ENCODE assay signal across 21 cellular contexts in genomic region chr6:100084301-100085161, GRCh38.
DNase-seq lines count a peak whose midpoint lies in the region; ATAC-seq, FAIRE-seq and TF ChIP-seq lines count a peak whose summit lies in the region.
"Had no signal": no experiment of that assay in that cellular context is flagged by ENCODE, and none has a peak within 500 bp of the region (broad histone marks: within the 10 kb centered on the region; RNA-seq: fewer than 3 reads in every experiment).

No MANE protein-coding gene starts in this region.

- H3K36me3 ChIP-seq in gastrocnemius medialis (no peaks in the 10 kb centered on the region), upper lobe of right lung (no peaks in the 10 kb centered on the region)
- H3K36me3 ChIP-seq: brain microvascular endothelial cell, colonic mucosa, right atrium auricular region, SJCRH30 had no signal

- no peak overlapping the region for H3K27ac Mint-ChIP-seq in activated T-cell treated with anti-CD3 and anti-CD28 coated beads, Interleukin-2, amount 50 U/mL, for 72 hours
- H3K27ac Mint-ChIP-seq: activated naive CD4-positive, alpha-beta T cell treated with anti-CD3 and anti-CD28 coated beads, Interleukin-2, amount 50 U/mL, for 24 hours; stimulated activated naive B cell treated with anti-CD40 and anti-IgM and Interleukin-4, amounts not matched to agents 10 μg/mL and 1 μg/mL and 100 μg/mL, for 72 hours had no signal

- TF ChIP-seq CTCF in gastrocnemius medialis (IDR thresholded peaks at IDR 0.05 in 4 of 5, conservative IDR thresholded peaks at IDR 0.05 in 1 of 5): no peak
- TF ChIP-seq CTCF in upper lobe of right lung (IDR thresholded peaks at IDR 0.05): no peak

- intact Hi-C loops in gastrocnemius medialis (cut with DNase I; ENCODE audit: low total_unique reads) (loop anchor here (5.0 to 10.0 kb wide), 2 partner anchors 340 to 428 kb away; no protein-coding TSS in a partner anchor), upper lobe of right lung (cut with DNase I) (no loop called here)

- H3K9me3 Mint-ChIP-seq in activated T-cell treated with anti-CD3 and anti-CD28 coated beads, Interleukin-2, amount 50 U/mL, for 72 hours: no peaks in the 10 kb centered on the region
- H3K9me3 Mint-ChIP-seq: activated naive CD4-positive, alpha-beta T cell treated with anti-CD3 and anti-CD28 coated beads, Interleukin-2, amount 50 U/mL, for 24 hours had no signal

- H3K4me3 Mint-ChIP-seq in activated T-cell treated with anti-CD3 and anti-CD28 coated beads, Interleukin-2, amount 50 U/mL, for 72 hours: no peak overlapping the region
- H3K4me3 Mint-ChIP-seq: activated naive CD4-positive, alpha-beta T cell treated with anti-CD3 and anti-CD28 coated beads, Interleukin-2, amount 50 U/mL, for 24 hours; stimulated activated naive B cell treated with anti-CD40 and anti-IgM and Interleukin-4, amounts not matched to agents 10 μg/mL and 1 μg/mL and 100 μg/mL, for 72 hours had no signal

- peak overlapping the region; percentile 71 to 89 (median 78) for H3K27ac ChIP-seq in gastrocnemius medialis
- H3K27ac ChIP-seq in upper lobe of right lung: no peak overlapping the region
- H3K27ac ChIP-seq: brain microvascular endothelial cell, colonic mucosa, right atrium auricular region, SJCRH30 had no signal

- no peak overlapping the region for H3K4me3 ChIP-seq in gastrocnemius medialis
- no peak overlapping the region for H3K4me3 ChIP-seq in upper lobe of right lung
- H3K4me3 ChIP-seq: colonic mucosa, right atrium auricular region, SJCRH30 had no signal

- ATAC-seq in gastrocnemius medialis: peak; percentile 84 to 90
- ATAC-seq in activated T-cell treated with anti-CD3 and anti-CD28 coated beads, Interleukin-2, amount 50 U/mL, for 72 hours (replicated peaks in 1 of 2): no peak
- no peak for ATAC-seq in upper lobe of right lung
- ATAC-seq: stimulated activated naive B cell treated with anti-CD40 and anti-IgM and Interleukin-4, amounts not matched to agents 10 μg/mL and 1 μg/mL and 100 μg/mL, for 72 hours had no signal

- H3K4me1 Mint-ChIP-seq in activated T-cell treated with anti-CD3 and anti-CD28 coated beads, Interleukin-2, amount 50 U/mL, for 72 hours (ENCODE audit: low read depth): no peaks in the 10 kb centered on the region
- H3K4me1 Mint-ChIP-seq: activated naive CD4-positive, alpha-beta T cell treated with anti-CD3 and anti-CD28 coated beads, Interleukin-2, amount 50 U/mL, for 24 hours; stimulated activated naive B cell treated with anti-CD40 and anti-IgM and Interleukin-4, amounts not matched to agents 10 μg/mL and 1 μg/mL and 100 μg/mL, for 72 hours had no signal

- H3K9me3 ChIP-seq in gastrocnemius medialis (no peaks in the 10 kb centered on the region), upper lobe of right lung (no peaks in the 10 kb centered on the region)
- H3K9me3 ChIP-seq: colonic mucosa, right atrium auricular region, SJCRH30 had no signal

- TF ChIP-seq POLR2A in gastrocnemius medialis (IDR thresholded peaks at IDR 0.05): no peak

- in situ Hi-C loops in gastrocnemius medialis (cut with MboI; ENCODE audit: low sequenced_read_pairs in 4 of 4): loop anchor here in 1 of 4 donors (25.0 kb wide), 1 partner anchor 347 kb away; no protein-coding TSS in a partner anchor

- no peaks in the 10 kb centered on the region for H3K27me3 ChIP-seq in gastrocnemius medialis
- no peaks in the 10 kb centered on the region for H3K27me3 ChIP-seq in upper lobe of right lung
- H3K27me3 ChIP-seq: brain microvascular endothelial cell, colonic mucosa, right atrium auricular region, SJCRH30 had no signal

- H3K4me1 ChIP-seq in gastrocnemius medialis (peaks cover 36 to 46% of the 10 kb centered on the region in 2 donors), upper lobe of right lung (no peaks in the 10 kb centered on the region)
- H3K4me1 ChIP-seq: colonic mucosa, right atrium auricular region had no signal

- H3K36me3 Mint-ChIP-seq in activated T-cell treated with anti-CD3 and anti-CD28 coated beads, Interleukin-2, amount 50 U/mL, for 72 hours (ENCODE audit: insufficient read depth in 2 of 2): no peaks in the 10 kb centered on the region
- H3K36me3 Mint-ChIP-seq: activated naive CD4-positive, alpha-beta T cell treated with anti-CD3 and anti-CD28 coated beads, Interleukin-2, amount 50 U/mL, for 24 hours; stimulated activated naive B cell treated with anti-CD40 and anti-IgM and Interleukin-4, amounts not matched to agents 10 μg/mL and 1 μg/mL and 100 μg/mL, for 72 hours had no signal

- FAIRE-seq in endometrium (lab: Jason Lieb, UNC): peak; percentile 15

- no peaks in the 10 kb centered on the region for H3K27me3 Mint-ChIP-seq in activated T-cell treated with anti-CD3 and anti-CD28 coated beads, Interleukin-2, amount 50 U/mL, for 72 hours (ENCODE audit: low read depth)
- H3K27me3 Mint-ChIP-seq: activated naive CD4-positive, alpha-beta T cell treated with anti-CD3 and anti-CD28 coated beads, Interleukin-2, amount 50 U/mL, for 24 hours had no signal

- DNase-seq in GM03348 (ENCODE audit: low spot score): peak; percentile 65
- peak; percentile 87 for DNase-seq in NCI-H226
- DNase-seq in gastrocnemius medialis: no peak
- DNase-seq in activated T-cell treated with anti-CD3 and anti-CD28 coated beads, Interleukin-2, amount 50 U/mL, for 72 hours: no peak
- no peak for DNase-seq in upper lobe of right lung
- DNase-seq in activated CD4-positive, alpha-beta T cell treated with anti-CD3 and anti-CD28 coated beads, Interleukin-2, amount 50 U/mL, for 48 hours: no peak
- DNase-seq in glomerular visceral epithelial cell (ENCODE audit: extremely low spot score): no peak
- DNase-seq: AML-193; brain microvascular endothelial cell; colonic mucosa; COR-L47; H7; NCI-H1694; NCI-H2227 treated with DMSO at 0.1 percent for 48 hours; NCI-H82; OCI-M1; stimulated activated naive B cell treated with anti-CD40 and anti-IgM and Interleukin-4, amounts not matched to agents 10 μg/mL and 1 μg/mL and 100 μg/mL, for 72 hours had no signal

Comparison
In these comparisons a context has a peak if more than half of its experiments do, and no peak if none do; other contexts are left out.
1. DNase-seq: peak in GM03348 (single experiment) and NCI-H226 (single experiment); none in gastrocnemius medialis (0 of 2), activated T-cell treated with anti-CD3 and anti-CD28 coated beads, Interleukin-2, amount 50 U/mL, for 72 hours (0 of 2), upper lobe of right lung (single experiment), activated CD4-positive, alpha-beta T cell treated with anti-CD3 and anti-CD28 coated beads, Interleukin-2, amount 50 U/mL, for 48 hours (0 of 2) and glomerular visceral epithelial cell (single experiment).
2. ATAC-seq: peak in gastrocnemius medialis (2 of 2); none in activated T-cell treated with anti-CD3 and anti-CD28 coated beads, Interleukin-2, amount 50 U/mL, for 72 hours (0 of 2) and upper lobe of right lung (single experiment).